Comparison of ENCODE assay signal across 10 cellular contexts in genomic region chr10:32954545-32955298, GRCh38. TPM values are rescaled to one million over a fixed set of nuclear protein-coding genes. Genes with fewer than 3 reads are reported as not detected.
DNase-seq lines count a peak whose midpoint lies in the region; ATAC-seq, FAIRE-seq and TF ChIP-seq lines count a peak whose summit lies in the region.
"Had no signal": no experiment of that assay in that cellular context is flagged by ENCODE, and none has a peak within 500 bp of the region (broad histone marks: within the 10 kb centered on the region; RNA-seq: fewer than 3 reads in every experiment).

No MANE protein-coding gene starts in this region.

- H3K27ac ChIP-seq in SK-N-MC: 0 out of 2 replicates have a peak overlapping the region, but pooled peaks have one; percentile 9
- peak overlapping the region; percentile 94 to 99 (median 98) for H3K27ac ChIP-seq in sigmoid colon

- WGBS in sigmoid colon, 2 donors: 36 to 62% methylated on average over 8 of the region's 8 CpGs

- H3K4me1 ChIP-seq in sigmoid colon: peaks cover 0 to 80% (median 70%) of the 10 kb centered on the region in 4 donors

- no peaks in the 10 kb centered on the region for H3K27me3 ChIP-seq in sigmoid colon

- no peak for TF ChIP-seq EP300 in sigmoid colon (IDR thresholded peaks at IDR 0.05)

- H3K9me3 ChIP-seq in SK-N-MC (ENCODE audit: low read depth, low read length) (no peaks in the 10 kb centered on the region), sigmoid colon (no peaks in the 10 kb centered on the region)

- TF ChIP-seq POLR2A in sigmoid colon (IDR thresholded peaks at IDR 0.05): no peak

- H3K36me3 ChIP-seq in SK-N-MC (ENCODE audit: insufficient read depth, low read length): no peaks in the 10 kb centered on the region
- H3K36me3 ChIP-seq in sigmoid colon: no peaks in the 10 kb centered on the region

- no peak for TF ChIP-seq CTCF in fibroblast of pulmonary artery (IDR thresholded peaks at IDR 0.05; ENCODE audit: low read length, missing control alignments)
- TF ChIP-seq CTCF in sigmoid colon (IDR thresholded peaks at IDR 0.05): no peak

- H3K9ac ChIP-seq in SK-N-MC (ENCODE audit: insufficient read length): peak overlapping the region; percentile 81

- H3K4me3 ChIP-seq in SK-N-MC: peak overlapping the region; percentile 82
- H3K4me3 ChIP-seq in fibroblast of pulmonary artery (replicated peaks; ENCODE audit: low read depth, low read length): peak overlapping the region; percentile 85
- peak overlapping the region in 3 of 4 donors; percentile 63 to 97 (median 75) for H3K4me3 ChIP-seq in sigmoid colon

- intact Hi-C loops in sigmoid colon (cut with DNase I): loop anchor here (10.0 kb wide), 1 partner anchor 900 kb away; the partner anchor contains the start of gene KIF5B

- DNase-seq in SK-N-MC (ENCODE audit: low read depth, low spot score): no peak
- no peak for DNase-seq in fibroblast of pulmonary artery (ENCODE audit: low read depth)
- no peak for DNase-seq in sigmoid colon
- DNase-seq in hypothalamus (lab: John Stamatoyannopoulos, UW): no peak
- no peak for DNase-seq in urothelium cell line (ENCODE audit: low spot score)
- DNase-seq: midbrain, NCI-H526 treated with DMSO at 0.1 percent for 48 hours had no signal

- FAIRE-seq in G401.6 (lab: Jason Lieb, UNC) (peak; percentile 69), urothelium cell line (lab: Jason Lieb, UNC) (no peak)

- no peak for ATAC-seq in HG03571 (IDR thresholded peaks at IDR 0.05; ENCODE audit: unreplicated experiment)
- no peak for ATAC-seq in GM18517 (IDR thresholded peaks at IDR 0.05; ENCODE audit: unreplicated experiment)

RNA-seq across cellular contexts. Expression of gene ITGB1, which starts 3.3 kb away (rescaled TPM):
- 1,000 to 10,000 TPM in 1 of 4 donors, 100 to 1,000 TPM in 3; 588 to 1,360 (median 919) TPM for total RNA-seq in sigmoid colon
- polyA plus RNA-seq in sigmoid colon: 100 to 1,000 TPM in 1 of 3 donors, 10 to 100 TPM in 2; 43.8 to 151 (median 50.9) TPM
